Comparison of ENCODE assay signal across 8 cellular contexts in the genomic region with DNA sequence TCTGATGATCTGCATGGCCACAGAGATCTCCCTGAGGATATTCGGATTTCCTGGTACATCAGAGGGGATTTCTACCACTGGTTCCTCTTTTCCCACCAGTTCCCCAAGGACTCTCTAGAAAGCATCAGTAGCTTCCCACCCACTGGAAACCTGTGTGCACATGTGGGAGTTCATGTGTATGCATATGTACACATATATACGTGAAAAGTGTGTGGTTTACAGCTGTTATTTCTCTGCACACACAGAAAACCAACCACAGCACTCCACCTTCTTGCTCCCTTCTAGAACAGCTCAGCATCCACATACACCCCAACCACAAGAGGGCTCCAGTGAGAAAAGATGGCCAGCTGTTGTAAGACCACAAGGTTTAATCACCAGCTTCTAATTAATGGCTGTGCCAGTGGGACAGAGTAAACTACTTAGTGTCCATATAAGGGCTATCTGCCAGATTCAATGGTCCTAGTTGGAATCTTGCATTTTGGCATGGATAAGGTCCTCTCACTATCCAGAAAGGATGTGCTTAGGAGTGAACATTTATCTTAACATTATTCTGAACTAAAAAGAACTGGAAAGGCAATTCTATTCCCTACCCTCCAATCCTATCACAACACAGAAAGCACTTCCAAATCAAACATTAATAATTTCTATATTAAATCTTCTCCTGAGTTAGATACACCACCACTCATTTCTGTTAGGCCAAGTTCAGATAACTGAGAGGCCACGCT. TPM values are rescaled to one million over a fixed set of nuclear protein-coding genes. Genes with fewer than 3 reads are reported as not detected.
DNase-seq lines count a peak whose midpoint lies in the region; ATAC-seq and TF ChIP-seq lines count a peak whose summit lies in the region.

No MANE protein-coding gene starts in this region.

- CTCF ChIA-PET in activated CD8-positive, alpha-beta T cell treated with anti-CD3 and anti-CD28 coated beads, Interleukin-2, amount 10 ng/mL, durations not matched to agents 7 days and 5 days (lab: Charles Lee) = interaction anchor here (0.6 to 5.2 kb wide), 19 partner anchors 10 to 285 kb away, joined by 3 to 61 read pairs (median 9); a partner anchor contains a TSS

- peaks cover 68 to 79% of the 10 kb centered on the region in 2 donors for H3K36me3 Mint-ChIP-seq in CD14-positive monocyte
- peaks cover 62% of the 10 kb centered on the region for H3K36me3 Mint-ChIP-seq in activated CD8-positive, alpha-beta T cell treated with anti-CD3 and anti-CD28 coated beads, Interleukin-2, amount 10 ng/mL, durations not matched to agents 7 days and 5 days (ENCODE audit: low read depth)

- H3K9me3 Mint-ChIP-seq in CD14-positive monocyte = no peaks in the 10 kb centered on the region
- no peaks in the 10 kb centered on the region for H3K9me3 Mint-ChIP-seq in activated CD8-positive, alpha-beta T cell treated with anti-CD3 and anti-CD28 coated beads, Interleukin-2, amount 10 ng/mL, durations not matched to agents 7 days and 5 days (ENCODE audit: insufficient read depth)

- H2AFZ ChIP-seq in parathyroid adenoma = no peak overlapping the region

- intact Hi-C loops in CD14-positive monocyte (cut with micrococcal nuclease) = loop anchor here (2.0 to 10.0 kb wide), 3 partner anchors 188 to 246 kb away; a partner anchor contains a TSS

- peak; percentile 45 for ATAC-seq in GM18909 (IDR thresholded peaks at IDR 0.05; ENCODE audit: poor library complexity, unreplicated experiment)
- peak; percentile 77 for ATAC-seq in activated CD8-positive, alpha-beta T cell treated with anti-CD3 and anti-CD28 coated beads, Interleukin-2, amount 10 ng/mL, durations not matched to agents 7 days and 5 days
- no peak for ATAC-seq in GM18873 (IDR thresholded peaks at IDR 0.05; ENCODE audit: low FRiP score, unreplicated experiment)
- no peak for ATAC-seq in HG03521 (IDR thresholded peaks at IDR 0.05; ENCODE audit: unreplicated experiment)

- peaks cover 9% of the 10 kb centered on the region for H3K4me1 ChIP-seq in parathyroid adenoma

- no peak overlapping the region for H3K4me3 Mint-ChIP-seq in CD14-positive monocyte
- no peak overlapping the region for H3K4me3 Mint-ChIP-seq in activated CD8-positive, alpha-beta T cell treated with anti-CD3 and anti-CD28 coated beads, Interleukin-2, amount 10 ng/mL, durations not matched to agents 7 days and 5 days

- POLR2A ChIA-PET in activated CD8-positive, alpha-beta T cell treated with anti-CD3 and anti-CD28 coated beads, Interleukin-2, amount 10 ng/mL, durations not matched to agents 7 days and 5 days (lab: Charles Lee) = interaction anchor here (0.6 to 1.2 kb wide), 3 partner anchors 74 to 246 kb away, joined by 3 to 4 read pairs (median 4); no protein-coding TSS in a partner anchor

- H3K27ac Mint-ChIP-seq in CD14-positive monocyte = peak overlapping the region in 4 of 7 donors; percentile 2 to 56 (median 35)
- peak overlapping the region; percentile 1 for H3K27ac Mint-ChIP-seq in activated CD8-positive, alpha-beta T cell treated with anti-CD3 and anti-CD28 coated beads, Interleukin-2, amount 10 ng/mL, durations not matched to agents 7 days and 5 days

- H3K79me2 ChIP-seq in parathyroid adenoma = peaks cover 4% of the 10 kb centered on the region

- TF ChIP-seq CTCF in CD14-positive monocyte (IDR thresholded peaks at IDR 0.05) (peak; percentile 70), fibroblast of mammary gland (conservative IDR thresholded peaks at IDR 0.05; ENCODE audit: control insufficient read depth, insufficient read depth, low read depth, low read length) (peak; percentile 79), parathyroid adenoma (IDR thresholded peaks at IDR 0.05) (peak; percentile 46)

- peaks cover 17% of the 10 kb centered on the region for H3K4me1 Mint-ChIP-seq in CD14-positive monocyte
- peaks cover 24% of the 10 kb centered on the region for H3K4me1 Mint-ChIP-seq in activated CD8-positive, alpha-beta T cell treated with anti-CD3 and anti-CD28 coated beads, Interleukin-2, amount 10 ng/mL, durations not matched to agents 7 days and 5 days (ENCODE audit: low read depth)

- H3K27ac ChIP-seq in parathyroid adenoma = no peak overlapping the region

- H3K4me3 ChIP-seq in fibroblast of mammary gland (ENCODE audit: control insufficient read depth, low read depth, low read length) (no peak overlapping the region), parathyroid adenoma (ENCODE audit: low read depth, low read length) (no peak overlapping the region)

- DNase-seq in CD14-positive monocyte (ENCODE audit: low spot score) (no peak), NCI-H446 (lab: John Stamatoyannopoulos, UW) (peak; percentile 23 to 70), fibroblast of mammary gland (ENCODE audit: low read depth) (peak; percentile 83)
- peak; percentile 72 for DNase-seq in activated CD8-positive, alpha-beta T cell treated with anti-CD3 and anti-CD28 coated beads, Interleukin-2, amount 10 ng/mL, durations not matched to agents 7 days and 5 days

- no peak overlapping the region for H3K9ac ChIP-seq in parathyroid adenoma

- H3K27me3 Mint-ChIP-seq in CD14-positive monocyte (ENCODE audit: low read depth in 3 of 3) = no peaks in the 10 kb centered on the region
- H3K27me3 Mint-ChIP-seq in activated CD8-positive, alpha-beta T cell treated with anti-CD3 and anti-CD28 coated beads, Interleukin-2, amount 10 ng/mL, durations not matched to agents 7 days and 5 days (ENCODE audit: low read depth) = no peaks in the 10 kb centered on the region

- H3K4me2 ChIP-seq in parathyroid adenoma (ENCODE audit: low read length) = no peak overlapping the region

- H3K27me3 ChIP-seq in parathyroid adenoma (ENCODE audit: control insufficient read depth, insufficient read depth, low read length) = no peaks in the 10 kb centered on the region

- no peaks in the 10 kb centered on the region for H3K36me3 ChIP-seq in parathyroid adenoma (ENCODE audit: control insufficient read depth, insufficient read depth, low read length)

- H3K9me3 ChIP-seq in parathyroid adenoma (ENCODE audit: control insufficient read depth, low read length) = no peaks in the 10 kb centered on the region

RNA-seq across cellular contexts. Expression of a gene that starts 24.1 kb away (rescaled TPM):
- polyA plus RNA-seq in CD14-positive monocyte = under 1 TPM in 1 of 2 donors, not detected in 1; 0.26 TPM
- total RNA-seq in activated CD8-positive, alpha-beta T cell treated with anti-CD3 and anti-CD28 coated beads, Interleukin-2, amount 10 ng/mL, durations not matched to agents 7 days and 5 days = under 1 TPM; 0.47 to 0.66 TPM

RNA-seq across cellular contexts. Expression of a gene that starts 33.4 kb away (rescaled TPM):
- not detected for polyA plus RNA-seq in CD14-positive monocyte
- not detected for total RNA-seq in activated CD8-positive, alpha-beta T cell treated with anti-CD3 and anti-CD28 coated beads, Interleukin-2, amount 10 ng/mL, durations not matched to agents 7 days and 5 days

RNA-seq across cellular contexts. Expression of a gene that starts 41.9 kb away (rescaled TPM):
- polyA plus RNA-seq in CD14-positive monocyte = not detected
- not detected for total RNA-seq in activated CD8-positive, alpha-beta T cell treated with anti-CD3 and anti-CD28 coated beads, Interleukin-2, amount 10 ng/mL, durations not matched to agents 7 days and 5 days

RNA-seq across cellular contexts. Expression of a gene that starts 49.8 kb away (rescaled TPM):
- polyA plus RNA-seq in CD14-positive monocyte = 1 to 10 TPM; 3.2 to 6.7 TPM
- total RNA-seq in activated CD8-positive, alpha-beta T cell treated with anti-CD3 and anti-CD28 coated beads, Interleukin-2, amount 10 ng/mL, durations not matched to agents 7 days and 5 days = 10 to 100 TPM in 1 of 2 experiments, 1 to 10 TPM in 1; 7.8 to 12.3 TPM

Comparison
In these comparisons a context has a peak if more than half of its experiments do, and no peak if none do; other contexts are left out.
1. ATAC-seq: peak in GM18909 (single experiment) and activated CD8-positive, alpha-beta T cell treated with anti-CD3 and anti-CD28 coated beads, Interleukin-2, amount 10 ng/mL, durations not matched to agents 7 days and 5 days (single experiment); none in GM18873 (single experiment) and HG03521 (single experiment).
2. Peak in every context shown above with its lines, with median percentiles within 50 percentile points of each other: CTCF ChIP-seq.